Comparison of ENCODE assay signal across 17 cellular contexts in the genomic region with DNA sequence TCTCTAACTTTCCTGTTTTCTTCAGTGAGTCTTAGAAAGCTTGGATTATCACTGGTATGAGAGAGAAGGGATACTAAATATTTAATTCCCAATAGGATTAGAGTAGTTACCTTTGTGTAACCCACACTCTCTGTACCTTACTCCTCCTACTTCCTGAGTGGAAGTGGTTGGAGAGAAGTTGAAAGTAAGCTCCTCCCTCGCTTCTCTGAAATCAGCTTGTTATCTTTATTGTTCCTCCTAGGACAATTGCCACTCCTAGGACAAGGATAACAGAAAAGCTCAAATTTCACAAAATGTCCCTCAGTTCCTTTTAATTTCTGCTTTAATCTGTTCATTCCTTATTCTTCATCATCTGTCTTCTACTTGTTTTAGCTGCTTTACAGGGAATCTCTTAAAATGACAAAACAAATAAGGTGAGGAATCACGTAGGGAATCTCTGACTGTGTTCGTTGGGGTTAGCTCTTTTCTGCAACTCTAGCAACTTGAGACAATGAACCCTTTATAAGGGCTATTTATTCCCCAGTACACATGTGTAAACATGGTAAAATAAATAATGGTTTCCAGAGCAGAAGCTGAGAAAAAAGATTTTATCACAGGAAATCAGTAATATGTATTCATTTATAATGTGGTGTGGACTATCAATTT. TPM values are rescaled to one million over a fixed set of nuclear protein-coding genes. Genes with fewer than 3 reads are reported as not detected.
A peak's percentile ranks its signal among the peaks of the same experiment; 100 is the strongest.
DNase-seq lines count a peak whose midpoint lies in the region; ATAC-seq and TF ChIP-seq lines count a peak whose summit lies in the region.
"Had no signal": no experiment of that assay in that cellular context is flagged by ENCODE, and none has a peak within 500 bp of the region (broad histone marks: within the 10 kb centered on the region; RNA-seq: fewer than 3 reads in every experiment).

No MANE protein-coding gene starts in this region.

- DNase-seq in A673 (ENCODE audit: low spot score) (no peak), HFFc6 (no peak), nephron progenitor cell (no peak), NCI-H1436 (lab: John Stamatoyannopoulos, UW) (no peak), NCI-H1105 (lab: John Stamatoyannopoulos, UW) (no peak), Right ventricle myocardium inferior (ENCODE audit: missing footprints) (no peak)
- DNase-seq: activated CD4-positive, alpha-beta T cell treated with anti-CD3 and anti-CD28 coated beads, Interleukin-2, amount 50 U/mL, for 48 hours; AML-193; hippocampal formation; NCI-H1092; SHP77 treated with DMSO at 0.1 percent for 48 hours; stimulated activated CD4-positive, alpha-beta T cell treated with anti-CD3 and anti-CD28 coated beads, Interleukin-2, amount 100 ng/mL, for 24 hours; T-helper 9 cell; thyroid gland had no signal

- no peak overlapping the region for H3K4me3 ChIP-seq in A673 (ENCODE audit: low read depth, low read length, poor library complexity, severe bottlenecking)
- H3K4me3 ChIP-seq: thyroid gland had no signal

- H3K4me1 ChIP-seq in A673 (ENCODE audit: insufficient read depth, low read length, poor library complexity, severe bottlenecking) = peaks cover 36% of the 10 kb centered on the region

- peak overlapping the region; percentile 11 for H3K27ac Mint-ChIP-seq in HFFc6
- peak overlapping the region; percentile 40 for H3K27ac Mint-ChIP-seq in activated T-helper 17 cell treated with anti-CD3 and anti-CD28 coated beads, Interleukin-2, amount 50 U/mL, for 72 hours
- peak overlapping the region; percentile 2 for H3K27ac Mint-ChIP-seq in nephron progenitor cell
- H3K27ac Mint-ChIP-seq: activated T-helper 2 cell treated with anti-CD3 and anti-CD28 coated beads, Interferon-gamma antibody, Interleukin-2, Interleukin-4, amounts not matched to agents 10 μg/mL and 5 μg/mL and 100 μg/mL, durations not matched to agents 14 hours and 24 hours and 36 hours had no signal

- H3K27me3 Mint-ChIP-seq in HFFc6 (ENCODE audit: insufficient read depth) (no peaks in the 10 kb centered on the region), nephron progenitor cell (ENCODE audit: low read depth, poor library complexity) (no peaks in the 10 kb centered on the region)
- no peaks in the 10 kb centered on the region for H3K27me3 Mint-ChIP-seq in activated T-helper 17 cell treated with anti-CD3 and anti-CD28 coated beads, Interleukin-2, amount 50 U/mL, for 72 hours

- peaks cover 60% of the 10 kb centered on the region for H3K36me3 Mint-ChIP-seq in HFFc6 (ENCODE audit: low read depth)
- H3K36me3 Mint-ChIP-seq in activated T-helper 17 cell treated with anti-CD3 and anti-CD28 coated beads, Interleukin-2, amount 50 U/mL, for 72 hours (ENCODE audit: low read depth) = peaks cover 73% of the 10 kb centered on the region
- peaks cover 67% of the 10 kb centered on the region for H3K36me3 Mint-ChIP-seq in nephron progenitor cell (ENCODE audit: low read depth)

- H3K4me3 Mint-ChIP-seq in HFFc6 = no peak overlapping the region
- no peak overlapping the region for H3K4me3 Mint-ChIP-seq in activated T-helper 17 cell treated with anti-CD3 and anti-CD28 coated beads, Interleukin-2, amount 50 U/mL, for 72 hours
- H3K4me3 Mint-ChIP-seq in nephron progenitor cell = no peak overlapping the region

- POLR2A ChIA-PET in A673 (lab: Charles Lee; ENCODE audit: low non-redundant PET) = no interaction called here

- H3K27me3 ChIP-seq in A673 (replicated peaks; ENCODE audit: insufficient read depth, low read depth, low read length, poor library complexity) = no peaks in the 10 kb centered on the region
- H3K27me3 ChIP-seq: thyroid gland had no signal

- H3K4me1 Mint-ChIP-seq in HFFc6 (ENCODE audit: low read depth) = peaks cover 78% of the 10 kb centered on the region
- peaks cover 8% of the 10 kb centered on the region for H3K4me1 Mint-ChIP-seq in activated T-helper 17 cell treated with anti-CD3 and anti-CD28 coated beads, Interleukin-2, amount 50 U/mL, for 72 hours
- peaks cover 56% of the 10 kb centered on the region for H3K4me1 Mint-ChIP-seq in nephron progenitor cell

- BruUV-seq in A673 (replicated peaks; lab: Mats Ljungman, UMichigan) = no TSS peak

- TF ChIP-seq CTCF in A673 (conservative IDR thresholded peaks at IDR 0.05; ENCODE audit: low read depth, low read length) (no peak), HFFc6 (IDR thresholded peaks at IDR 0.05) (no peak), nephron progenitor cell (IDR thresholded peaks at IDR 0.05) (no peak)

- H3K9me3 Mint-ChIP-seq in HFFc6 (no peaks in the 10 kb centered on the region), nephron progenitor cell (no peaks in the 10 kb centered on the region)
- H3K9me3 Mint-ChIP-seq in activated T-helper 17 cell treated with anti-CD3 and anti-CD28 coated beads, Interleukin-2, amount 50 U/mL, for 72 hours = no peaks in the 10 kb centered on the region
- H3K9me3 Mint-ChIP-seq: activated T-helper 2 cell treated with anti-CD3 and anti-CD28 coated beads, Interferon-gamma antibody, Interleukin-2, Interleukin-4, amounts not matched to agents 10 μg/mL and 5 μg/mL and 100 μg/mL, durations not matched to agents 14 hours and 24 hours and 36 hours had no signal

- CTCF ChIA-PET in A673 (lab: Charles Lee) = no interaction called here

- ATAC-seq in activated T-helper 17 cell treated with anti-CD3 and anti-CD28 coated beads, Interleukin-2, amount 50 U/mL, for 72 hours (replicated peaks) = no peak
- ATAC-seq in GM21515 (IDR thresholded peaks at IDR 0.05; ENCODE audit: unreplicated experiment) (no peak), Right ventricle myocardium inferior (no peak)

- peaks cover 77% of the 10 kb centered on the region for H3K36me3 ChIP-seq in A673 (ENCODE audit: insufficient read depth, low read length, poor library complexity, severe bottlenecking)

- H3K9me3 ChIP-seq in A673 (ENCODE audit: low read depth, low read length, poor library complexity, severe bottlenecking) = no peaks in the 10 kb centered on the region
- H3K9me3 ChIP-seq: thyroid gland had no signal

- H3K27ac ChIP-seq in A673 (ENCODE audit: low read depth, low read length, poor library complexity, severe bottlenecking) = peak overlapping the region; percentile 0

- intact Hi-C loops in A673 (cut with micrococcal nuclease; ENCODE audit: unreplicated experiment) (loop anchor here (5.0 to 10.0 kb wide), 2 partner anchors 177 to 325 kb away; no protein-coding TSS in a partner anchor), Right ventricle myocardium inferior (cut with DNase I) (no loop called here)

RNA-seq across cellular contexts. Expression of a gene that starts 8.6 kb away (rescaled TPM):
- total RNA-seq in A673 (2021) (141 and 149 TPM in 2 replicates), Right ventricle myocardium inferior (64.5 TPM)
- 100 to 1,000 TPM; 205 to 257 (median 235) TPM for total RNA-seq in HFFc6 (2021; fragmentation: NEBNext Ultra II Directional; extraction: Animal tissue kit (Norgen Biotek cat#: 25700))
- total RNA-seq in activated T-helper 17 cell treated with anti-CD3 and anti-CD28 coated beads, Interleukin-2, amount 50 U/mL, for 72 hours = 10 to 100 TPM; 36.4 to 57.4 TPM
